ENCODE assay signal across 17 cellular contexts in genomic region chr2:217555075-217555876, GRCh38.
DNase-seq lines count a peak whose midpoint lies in the region; ATAC-seq and TF ChIP-seq lines count a peak whose summit lies in the region.
"Had no signal": no experiment of that assay in that cellular context is flagged by ENCODE, and none has a peak within 500 bp of the region (broad histone marks: within the 10 kb centered on the region; RNA-seq: fewer than 3 reads in every experiment).

No MANE protein-coding gene starts in this region.

- DNase-seq in activated naive CD4-positive, alpha-beta T cell treated with anti-CD3 and anti-CD28 coated beads for 36 hours = peak; percentile 8
- no peak for DNase-seq in activated naive CD4-positive, alpha-beta T cell treated with Interleukin-2 at 50 U/mL for 16 hours
- no peak for DNase-seq in chondrocyte (ENCODE audit: low spot score)
- peak in 1 of 3 donors; percentile 44 for DNase-seq in mucosa of descending colon
- peak; percentile 52 for DNase-seq in ureter (ENCODE audit: low spot score)
- no peak for DNase-seq in activated naive CD4-positive, alpha-beta T cell treated with anti-CD3 and anti-CD28 coated beads, Interleukin-2, amount 50 U/mL, for 72 hours (ENCODE audit: low spot score in 2 of 2)
- no peak for DNase-seq in prostate gland (ENCODE audit: low spot score)
- DNase-seq: activated CD4-positive, alpha-beta memory T cell treated with anti-CD3 and anti-CD28 coated beads, Interleukin-2, amount 10 ng/mL, durations not matched to agents 7 days and 5 days; activated naive CD4-positive, alpha-beta T cell treated with anti-CD3 and anti-CD28 coated beads, Interleukin-2, amount 50 U/mL, for 16 hours; immature natural killer cell; MV-4-11; NCI-H345; spleen; T-helper 2 cell; tibial artery had no signal

- H3K4me1 ChIP-seq in mucosa of descending colon (ENCODE audit: low read depth) (no peaks in the 10 kb centered on the region), prostate gland (replicated peaks) (no peaks in the 10 kb centered on the region)
- H3K4me1 ChIP-seq: spleen had no signal

- no peak overlapping the region for H3K4me3 ChIP-seq in mucosa of descending colon
- H3K4me3 ChIP-seq in prostate gland = no peak overlapping the region
- H3K4me3 ChIP-seq: spleen, tibial artery had no signal

- no peak overlapping the region for H3K4me3 Mint-ChIP-seq in activated naive CD4-positive, alpha-beta T cell treated with anti-CD3 and anti-CD28 coated beads for 36 hours
- H3K4me3 Mint-ChIP-seq in chondrocyte (ENCODE audit: unreplicated experiment) = no peak overlapping the region
- no peak overlapping the region for H3K4me3 Mint-ChIP-seq in activated T-helper 17 cell treated with anti-CD3 and anti-CD28 coated beads, Interleukin-2, amount 50 U/mL, for 72 hours
- H3K4me3 Mint-ChIP-seq: activated CD4-positive, alpha-beta memory T cell treated with anti-CD3 and anti-CD28 coated beads, Interleukin-2, amount 10 ng/mL, durations not matched to agents 7 days and 5 days; immature natural killer cell had no signal

- no peaks in the 10 kb centered on the region for H3K9me3 Mint-ChIP-seq in activated naive CD4-positive, alpha-beta T cell treated with anti-CD3 and anti-CD28 coated beads for 36 hours
- peaks cover 3% of the 10 kb centered on the region for H3K9me3 Mint-ChIP-seq in chondrocyte (ENCODE audit: low read depth)
- H3K9me3 Mint-ChIP-seq in activated T-helper 17 cell treated with anti-CD3 and anti-CD28 coated beads, Interleukin-2, amount 50 U/mL, for 72 hours = no peaks in the 10 kb centered on the region
- H3K9me3 Mint-ChIP-seq in activated naive CD4-positive, alpha-beta T cell treated with anti-CD3 and anti-CD28 coated beads, Interleukin-2, amount 50 U/mL, for 72 hours = no peaks in the 10 kb centered on the region
- H3K9me3 Mint-ChIP-seq: activated CD4-positive, alpha-beta memory T cell treated with anti-CD3 and anti-CD28 coated beads, Interleukin-2, amount 10 ng/mL, durations not matched to agents 7 days and 5 days had no signal

- no peaks in the 10 kb centered on the region for H3K27me3 ChIP-seq in prostate gland (replicated peaks; ENCODE audit: insufficient read depth)
- H3K27me3 ChIP-seq: spleen, tibial artery had no signal

- H3K4me1 Mint-ChIP-seq in activated naive CD4-positive, alpha-beta T cell treated with anti-CD3 and anti-CD28 coated beads for 36 hours (ENCODE audit: low read depth) = peaks cover 12% of the 10 kb centered on the region
- peaks cover 66% of the 10 kb centered on the region for H3K4me1 Mint-ChIP-seq in chondrocyte (ENCODE audit: low read depth)
- H3K4me1 Mint-ChIP-seq in activated T-helper 17 cell treated with anti-CD3 and anti-CD28 coated beads, Interleukin-2, amount 50 U/mL, for 72 hours = no peaks in the 10 kb centered on the region
- H3K4me1 Mint-ChIP-seq: activated CD4-positive, alpha-beta memory T cell treated with anti-CD3 and anti-CD28 coated beads, Interleukin-2, amount 10 ng/mL, durations not matched to agents 7 days and 5 days; immature natural killer cell had no signal

- H3K36me3 ChIP-seq in mucosa of descending colon (ENCODE audit: low read depth) (no peaks in the 10 kb centered on the region), prostate gland (no peaks in the 10 kb centered on the region)
- H3K36me3 ChIP-seq: spleen, tibial artery had no signal

- 5% methylated on average over 7 of the region's 7 CpGs for WGBS in prostate gland

- H3K27ac ChIP-seq in prostate gland = peak overlapping the region in 1 of 2 donors; percentile 17
- H3K27ac ChIP-seq: spleen, tibial artery had no signal

- no peaks in the 10 kb centered on the region for H3K27me3 Mint-ChIP-seq in activated naive CD4-positive, alpha-beta T cell treated with anti-CD3 and anti-CD28 coated beads for 36 hours (ENCODE audit: low read depth)
- no peaks in the 10 kb centered on the region for H3K27me3 Mint-ChIP-seq in chondrocyte (ENCODE audit: low read depth)
- H3K27me3 Mint-ChIP-seq in activated T-helper 17 cell treated with anti-CD3 and anti-CD28 coated beads, Interleukin-2, amount 50 U/mL, for 72 hours = no peaks in the 10 kb centered on the region
- H3K27me3 Mint-ChIP-seq: activated CD4-positive, alpha-beta memory T cell treated with anti-CD3 and anti-CD28 coated beads, Interleukin-2, amount 10 ng/mL, durations not matched to agents 7 days and 5 days had no signal

- no peaks in the 10 kb centered on the region for H3K9me3 ChIP-seq in mucosa of descending colon
- H3K9me3 ChIP-seq in prostate gland = no peaks in the 10 kb centered on the region
- H3K9me3 ChIP-seq: spleen, tibial artery had no signal

- TF ChIP-seq CTCF in chondrocyte (IDR thresholded peaks at IDR 0.05) = no peak
- TF ChIP-seq CTCF in mucosa of descending colon (IDR thresholded peaks at IDR 0.05) = no peak
- TF ChIP-seq CTCF in prostate gland (IDR thresholded peaks at IDR 0.05) = no peak

- TF ChIP-seq POLR2A in prostate gland (IDR thresholded peaks at IDR 0.05) = no peak

- no peaks in the 10 kb centered on the region for H3K36me3 Mint-ChIP-seq in activated naive CD4-positive, alpha-beta T cell treated with anti-CD3 and anti-CD28 coated beads for 36 hours (ENCODE audit: low read depth)
- peaks cover 2% of the 10 kb centered on the region for H3K36me3 Mint-ChIP-seq in chondrocyte (ENCODE audit: low read depth)
- H3K36me3 Mint-ChIP-seq in activated T-helper 17 cell treated with anti-CD3 and anti-CD28 coated beads, Interleukin-2, amount 50 U/mL, for 72 hours (ENCODE audit: low read depth) = no peaks in the 10 kb centered on the region
- no peaks in the 10 kb centered on the region for H3K36me3 Mint-ChIP-seq in activated naive CD4-positive, alpha-beta T cell treated with anti-CD3 and anti-CD28 coated beads, Interleukin-2, amount 50 U/mL, for 72 hours

- intact Hi-C loops in activated naive CD4-positive, alpha-beta T cell treated with anti-CD3 and anti-CD28 coated beads for 36 hours (cut with micrococcal nuclease) = no loop called here
- intact Hi-C loops in mucosa of descending colon (cut with DNase I, micrococcal nuclease) = no loop called here
- intact Hi-C loops in prostate gland (cut with DNase I) = no loop called here

- H3K27ac Mint-ChIP-seq in activated naive CD4-positive, alpha-beta T cell treated with anti-CD3 and anti-CD28 coated beads for 36 hours = no peak overlapping the region
- H3K27ac Mint-ChIP-seq in chondrocyte (ENCODE audit: unreplicated experiment) = peak overlapping the region; percentile 37
- no peak overlapping the region for H3K27ac Mint-ChIP-seq in activated T-helper 17 cell treated with anti-CD3 and anti-CD28 coated beads, Interleukin-2, amount 50 U/mL, for 72 hours
- H3K27ac Mint-ChIP-seq in activated naive CD4-positive, alpha-beta T cell treated with anti-CD3 and anti-CD28 coated beads, Interleukin-2, amount 50 U/mL, for 72 hours = no peak overlapping the region
- H3K27ac Mint-ChIP-seq: activated CD4-positive, alpha-beta memory T cell treated with anti-CD3 and anti-CD28 coated beads, Interleukin-2, amount 10 ng/mL, durations not matched to agents 7 days and 5 days had no signal

- peak; percentile 11 for ATAC-seq in mucosa of descending colon
- ATAC-seq in activated T-helper 17 cell treated with anti-CD3 and anti-CD28 coated beads, Interleukin-2, amount 50 U/mL, for 72 hours (replicated peaks) = no peak
- ATAC-seq in activated naive CD4-positive, alpha-beta T cell treated with anti-CD3 and anti-CD28 coated beads, Interleukin-2, amount 50 U/mL, for 72 hours = no peak
- ATAC-seq: Panc1 had no signal

- CTCF ChIA-PET in activated naive CD4-positive, alpha-beta T cell treated with anti-CD3 and anti-CD28 coated beads for 36 hours (lab: Charles Lee) = interaction anchor here (0.5 to 0.9 kb wide), 3 partner anchors 54 to 158 kb away, joined by 3 to 4 read pairs (median 3); no protein-coding TSS in a partner anchor

Comparison
In these comparisons a context has a peak if more than half of its experiments do, and no peak if none do; other contexts are left out.
1. DNase-seq: peak in activated naive CD4-positive, alpha-beta T cell treated with anti-CD3 and anti-CD28 coated beads for 36 hours (single experiment) and ureter (single experiment); none in activated naive CD4-positive, alpha-beta T cell treated with Interleukin-2 at 50 U/mL for 16 hours (single experiment), chondrocyte (single experiment), activated naive CD4-positive, alpha-beta T cell treated with anti-CD3 and anti-CD28 coated beads, Interleukin-2, amount 50 U/mL, for 72 hours (0 of 2) and prostate gland (single experiment).